ENCODE assay signal across 32 cellular contexts in the genomic region with DNA sequence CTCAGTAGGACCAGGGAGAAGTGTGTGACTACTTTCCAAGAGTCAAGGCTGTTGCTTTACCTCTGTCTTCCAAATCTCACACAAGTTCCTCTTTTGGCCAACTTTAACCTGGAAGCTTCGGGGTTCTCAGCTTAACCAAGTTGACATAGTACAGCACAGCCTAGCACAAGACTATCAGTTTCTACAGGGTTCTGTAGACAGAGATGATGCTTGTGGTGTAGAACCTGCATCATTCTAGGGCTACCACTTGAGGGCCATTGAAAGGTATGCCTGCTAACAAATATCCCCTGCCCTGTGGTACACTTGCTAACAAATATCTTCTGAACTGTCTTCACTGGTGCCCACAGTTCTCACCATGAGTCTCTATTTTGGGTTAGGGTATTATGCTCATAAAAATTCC.
"Had no signal": no experiment of that assay in that cellular context is flagged by ENCODE, and none has a peak within 500 bp of the region (broad histone marks: within the 10 kb centered on the region; RNA-seq: fewer than 3 reads in every experiment).

No MANE protein-coding gene starts in this region.

- H3K9me2 ChIP-seq: SK-N-SH had no signal

- H3K4me3 Mint-ChIP-seq: activated CD4-positive, alpha-beta memory T cell treated with anti-CD3 and anti-CD28 coated beads, Interleukin-2, amount 10 ng/mL, durations not matched to agents 7 days and 5 days; activated CD8-positive, alpha-beta memory T cell treated with anti-CD3 and anti-CD28 coated beads, Interleukin-2, amount 10 ng/mL, durations not matched to agents 7 days and 5 days; activated naive CD4-positive, alpha-beta T cell treated with anti-CD3 and anti-CD28 coated beads, Interleukin-2, amount 50 U/mL, for 24 hours; activated naive CD8-positive, alpha-beta T cell treated with anti-CD3 and anti-CD28 coated beads, Interleukin-2, amount 10 ng/mL, durations not matched to agents 7 days and 5 days; central memory CD8-positive, alpha-beta T cell; T-helper 1 cell treated with Interleukin-12 subunit alpha and Interleukin-12 subunit beta and Interleukin-4 antibody, amounts not matched to agents 30 μg/mL and 1 μg/mL, for 36 hours had no signal

- ATAC-seq: activated CD8-positive, alpha-beta memory T cell treated with anti-CD3 and anti-CD28 coated beads, Interleukin-2, amount 10 ng/mL, durations not matched to agents 7 days and 5 days had no signal

- H3K4me1 ChIP-seq: ascending aorta, SJSA1 had no signal

- H3K4me2 ChIP-seq: KMS-11, SK-N-SH had no signal

- H3K27ac ChIP-seq: ascending aorta, cardiac muscle cell, KMS-11, SJSA1, WERI-Rb-1 had no signal

- H3K9me3 Mint-ChIP-seq: activated CD4-positive, alpha-beta memory T cell treated with anti-CD3 and anti-CD28 coated beads, Interleukin-2, amount 10 ng/mL, durations not matched to agents 7 days and 5 days; activated naive CD4-positive, alpha-beta T cell treated with anti-CD3 and anti-CD28 coated beads, Interleukin-2, amount 50 U/mL, for 24 hours; activated naive CD8-positive, alpha-beta T cell treated with anti-CD3 and anti-CD28 coated beads, Interleukin-2, amount 10 ng/mL, durations not matched to agents 7 days and 5 days; activated T-helper 2 cell treated with anti-CD3 and anti-CD28 coated beads, Interferon-gamma antibody, Interleukin-2, Interleukin-4, amounts not matched to agents 10 μg/mL and 5 μg/mL and 100 μg/mL, durations not matched to agents 14 hours and 24 hours and 36 hours; central memory CD8-positive, alpha-beta T cell; T-helper 1 cell treated with Interleukin-12 subunit alpha and Interleukin-12 subunit beta and Interleukin-4 antibody, amounts not matched to agents 30 μg/mL and 1 μg/mL, for 36 hours had no signal

- H3K9ac ChIP-seq: KMS-11, SK-N-SH had no signal

- H3K4me1 Mint-ChIP-seq: activated CD4-positive, alpha-beta memory T cell treated with anti-CD3 and anti-CD28 coated beads, Interleukin-2, amount 10 ng/mL, durations not matched to agents 7 days and 5 days; activated CD8-positive, alpha-beta memory T cell treated with anti-CD3 and anti-CD28 coated beads, Interleukin-2, amount 10 ng/mL, durations not matched to agents 7 days and 5 days; activated naive CD4-positive, alpha-beta T cell treated with anti-CD3 and anti-CD28 coated beads, Interleukin-2, amount 50 U/mL, for 24 hours; activated naive CD8-positive, alpha-beta T cell treated with anti-CD3 and anti-CD28 coated beads, Interleukin-2, amount 10 ng/mL, durations not matched to agents 7 days and 5 days had no signal

- H3K36me3 Mint-ChIP-seq: activated CD8-positive, alpha-beta memory T cell treated with anti-CD3 and anti-CD28 coated beads, Interleukin-2, amount 10 ng/mL, durations not matched to agents 7 days and 5 days; activated naive CD4-positive, alpha-beta T cell treated with anti-CD3 and anti-CD28 coated beads, Interleukin-2, amount 50 U/mL, for 24 hours; activated naive CD8-positive, alpha-beta T cell treated with anti-CD3 and anti-CD28 coated beads, Interleukin-2, amount 10 ng/mL, durations not matched to agents 7 days and 5 days had no signal

- DNase-seq: activated CD4-positive, alpha-beta memory T cell treated with anti-CD3 and anti-CD28 coated beads, Interleukin-2, amount 10 ng/mL, durations not matched to agents 7 days and 5 days; activated CD4-positive, alpha-beta T cell treated with anti-CD3 and anti-CD28 coated beads for 1 hour; activated CD4-positive, alpha-beta T cell treated with anti-CD3 and anti-CD28 coated beads for 48 hours; activated CD4-positive, CD25-positive, alpha-beta regulatory T cell; activated CD8-positive, alpha-beta memory T cell treated with anti-CD3 and anti-CD28 coated beads for 24 hours; activated CD8-positive, alpha-beta memory T cell treated with anti-CD3 and anti-CD28 coated beads, Interleukin-2, amount 10 ng/mL, durations not matched to agents 7 days and 5 days; activated CD8-positive, alpha-beta memory T cell treated with anti-CD3 and anti-CD28 coated beads, Interleukin-2, amount 50 U/mL, for 48 hours; activated gamma-delta T cell; activated naive CD4-positive, alpha-beta T cell treated with Interleukin-2 at 50 U/mL for 16 hours; activated naive CD8-positive, alpha-beta T cell treated with anti-CD3 and anti-CD28 coated beads, Interleukin-2, amount 10 ng/mL, durations not matched to agents 7 days and 5 days; amygdala; NCI-H1092 treated with DMSO at 0.1 percent for 48 hours; NCI-H1417; NCI-H187 treated with DMSO at 0.1 percent for 48 hours; NCI-H2081; NCI-H2171 treated with DMSO at 0.1 percent for 48 hours; NCI-H226; NCI-H524 treated with DMSO at 0.1 percent for 48 hours; NK-92 treated with Interleukin-12 subunit alpha and Interleukin-12 subunit beta, amount 100 ng/mL, for 24 hours; RPMI8226; SHP77 treated with DMSO at 0.1 percent for 48 hours; SK-N-SH; T-helper 9 cell; WERI-Rb-1 had no signal

- H3K9me3 ChIP-seq: ascending aorta, SJSA1, SK-N-SH had no signal

- H3K4me3 ChIP-seq: ascending aorta, cardiac muscle cell, SJSA1 had no signal

- H3K36me3 ChIP-seq: ascending aorta, cardiac muscle cell, SJSA1, WERI-Rb-1 had no signal

- H3K27ac Mint-ChIP-seq: activated CD4-positive, alpha-beta memory T cell treated with anti-CD3 and anti-CD28 coated beads, Interleukin-2, amount 10 ng/mL, durations not matched to agents 7 days and 5 days; activated CD8-positive, alpha-beta memory T cell treated with anti-CD3 and anti-CD28 coated beads, Interleukin-2, amount 10 ng/mL, durations not matched to agents 7 days and 5 days; activated naive CD4-positive, alpha-beta T cell treated with anti-CD3 and anti-CD28 coated beads, Interleukin-2, amount 50 U/mL, for 24 hours; activated naive CD8-positive, alpha-beta T cell treated with anti-CD3 and anti-CD28 coated beads, Interleukin-2, amount 10 ng/mL, durations not matched to agents 7 days and 5 days; activated T-helper 2 cell treated with anti-CD3 and anti-CD28 coated beads, Interferon-gamma antibody, Interleukin-2, Interleukin-4, amounts not matched to agents 10 μg/mL and 5 μg/mL and 100 μg/mL, durations not matched to agents 14 hours and 24 hours and 36 hours; T-helper 1 cell treated with Interleukin-12 subunit alpha and Interleukin-12 subunit beta and Interleukin-4 antibody, amounts not matched to agents 30 μg/mL and 1 μg/mL, for 36 hours had no signal

- H3K27me3 ChIP-seq: ascending aorta, cardiac muscle cell had no signal
